In genomic region chr9:34370970-34371880, GRCh38 we compare ENCODE assay signal across 15 cellular contexts. TPM values are rescaled to one million over a fixed set of nuclear protein-coding genes. Genes with fewer than 3 reads are reported as not detected.
A peak's percentile ranks its signal among the peaks of the same experiment; 100 is the strongest.
DNase-seq lines count a peak whose midpoint lies in the region; ATAC-seq lines count a peak whose summit lies in the region.
"Had no signal": no experiment of that assay in that cellular context is flagged by ENCODE, and none has a peak within 500 bp of the region (broad histone marks: within the 10 kb centered on the region; RNA-seq: fewer than 3 reads in every experiment).

No MANE protein-coding gene starts in this region.

- peaks cover 11% of the 10 kb centered on the region for H3K4me1 Mint-ChIP-seq in activated naive CD4-positive, alpha-beta T cell treated with anti-CD3 and anti-CD28 coated beads, Interleukin-2, amount 10 ng/mL, durations not matched to agents 7 days and 5 days
- peaks cover 15% of the 10 kb centered on the region for H3K4me1 Mint-ChIP-seq in T-helper 17 cell

- CTCF ChIA-PET in activated naive CD4-positive, alpha-beta T cell treated with anti-CD3 and anti-CD28 coated beads, Interleukin-2, amount 10 ng/mL, durations not matched to agents 7 days and 5 days (lab: Charles Lee) = interaction anchor here (1.5 to 1.9 kb wide), 2 partner anchors 8 to 37 kb away, joined by 5 to 7 read pairs; no protein-coding TSS in a partner anchor

- peak overlapping the region; percentile 78 for H3K4me2 ChIP-seq in skeletal muscle satellite cell (ENCODE audit: low read length)

- peaks cover 5% of the 10 kb centered on the region for H3K27me3 ChIP-seq in skeletal muscle satellite cell (ENCODE audit: control insufficient read depth, insufficient read depth, low read length)
- H3K27me3 ChIP-seq: colonic mucosa had no signal

- H3K4me1 ChIP-seq in skeletal muscle satellite cell (ENCODE audit: control insufficient read depth, insufficient read depth, low read length) = peaks cover 5% of the 10 kb centered on the region
- H3K4me1 ChIP-seq: colonic mucosa had no signal

- H3K36me3 Mint-ChIP-seq in activated naive CD4-positive, alpha-beta T cell treated with anti-CD3 and anti-CD28 coated beads, Interleukin-2, amount 10 ng/mL, durations not matched to agents 7 days and 5 days = peaks cover 48% of the 10 kb centered on the region
- H3K36me3 Mint-ChIP-seq in T-helper 17 cell (ENCODE audit: low read depth) = no peaks in the 10 kb centered on the region

- ATAC-seq in T-helper 17 cell (no peak), GM21423 (IDR thresholded peaks at IDR 0.05; ENCODE audit: unreplicated experiment) (no peak), GM21576 (IDR thresholded peaks at IDR 0.05; ENCODE audit: unreplicated experiment) (no peak)

- H3K9me3 Mint-ChIP-seq in activated naive CD4-positive, alpha-beta T cell treated with anti-CD3 and anti-CD28 coated beads, Interleukin-2, amount 10 ng/mL, durations not matched to agents 7 days and 5 days = peaks cover 8% of the 10 kb centered on the region

- no peak overlapping the region for H3K27ac Mint-ChIP-seq in activated naive CD4-positive, alpha-beta T cell treated with anti-CD3 and anti-CD28 coated beads, Interleukin-2, amount 10 ng/mL, durations not matched to agents 7 days and 5 days
- no peak overlapping the region for H3K27ac Mint-ChIP-seq in T-helper 17 cell
- H3K27ac Mint-ChIP-seq: activated naive CD8-positive, alpha-beta T cell had no signal

- no peaks in the 10 kb centered on the region for H3K9me3 ChIP-seq in T-helper 17 cell (ENCODE audit: control insufficient read depth, low read length, poor library complexity, severe bottlenecking)
- no peaks in the 10 kb centered on the region for H3K9me3 ChIP-seq in skeletal muscle satellite cell (replicated peaks; ENCODE audit: low read length)
- H3K9me3 ChIP-seq: colonic mucosa had no signal

- DNase-seq in activated naive CD4-positive, alpha-beta T cell treated with Interleukin-2 at 50 U/mL for 16 hours = peak; percentile 17
- DNase-seq in activated naive CD4-positive, alpha-beta T cell treated with anti-CD3 and anti-CD28 coated beads, Interleukin-2, amount 10 ng/mL, durations not matched to agents 7 days and 5 days = no peak
- DNase-seq in T-helper 17 cell (peak in 2 of 3 donors; percentile 23 to 32), germinal center (ENCODE audit: low spot score) (peak; percentile 22), hypothalamus (lab: John Stamatoyannopoulos, UW) (no peak)
- DNase-seq: colonic mucosa; foreskin melanocyte; islet precursor cell; KG1; NCI-H187; stimulated activated CD8-positive, alpha-beta memory T cell treated with anti-CD3 and anti-CD28 coated beads, Interleukin-4, amount 100 ng/mL, for 48 hours had no signal

- no peak overlapping the region for H3K9ac ChIP-seq in skeletal muscle satellite cell (ENCODE audit: low read depth, low read length)

- peaks cover 3% of the 10 kb centered on the region for H3K36me3 ChIP-seq in skeletal muscle satellite cell (ENCODE audit: insufficient read depth, low read length)
- H3K36me3 ChIP-seq: colonic mucosa had no signal

- H3K27me3 Mint-ChIP-seq in activated naive CD4-positive, alpha-beta T cell treated with anti-CD3 and anti-CD28 coated beads, Interleukin-2, amount 10 ng/mL, durations not matched to agents 7 days and 5 days = no peaks in the 10 kb centered on the region
- H3K27me3 Mint-ChIP-seq in T-helper 17 cell = no peaks in the 10 kb centered on the region
- H3K27me3 Mint-ChIP-seq: activated naive CD8-positive, alpha-beta T cell had no signal

- no peak overlapping the region for H3K4me3 Mint-ChIP-seq in activated naive CD4-positive, alpha-beta T cell treated with anti-CD3 and anti-CD28 coated beads, Interleukin-2, amount 10 ng/mL, durations not matched to agents 7 days and 5 days
- no peak overlapping the region for H3K4me3 Mint-ChIP-seq in T-helper 17 cell
- H3K4me3 Mint-ChIP-seq: activated naive CD8-positive, alpha-beta T cell had no signal

- H3K4me3 ChIP-seq in skeletal muscle satellite cell (ENCODE audit: low read length) = peak overlapping the region; percentile 55
- H3K4me3 ChIP-seq: colonic mucosa had no signal

RNA-seq across cellular contexts. Expression of gene MYORG, which starts 5.5 kb away (rescaled TPM):
- total RNA-seq in T-helper 17 cell = under 1 TPM; 0.42 to 0.65 TPM
- total RNA-seq in skeletal muscle satellite cell (2012; rRNA removed) = 1.5 and 1.7 TPM in 2 replicates

RNA-seq across cellular contexts. Expression of gene NUDT2, which starts 41.9 kb away (rescaled TPM):
- 10 to 100 TPM; 11.2 to 15.0 TPM for total RNA-seq in T-helper 17 cell
- total RNA-seq in skeletal muscle satellite cell (2012; rRNA removed) = 21.8 and 24.3 TPM in 2 replicates

RNA-seq across cellular contexts. Expression of gene KIF24, which starts 42.2 kb away (rescaled TPM):
- under 1 TPM; 0.08 to 0.12 TPM for total RNA-seq in T-helper 17 cell
- 2.0 and 2.6 TPM in 2 replicates for total RNA-seq in skeletal muscle satellite cell (2012; rRNA removed)

Comparison
In these comparisons a context has a peak if more than half of its experiments do, and no peak if none do; other contexts are left out.
1. DNase-seq: peak in activated naive CD4-positive, alpha-beta T cell treated with Interleukin-2 at 50 U/mL for 16 hours (single experiment), T-helper 17 cell (2 of 3) and germinal center (single experiment); none in activated naive CD4-positive, alpha-beta T cell treated with anti-CD3 and anti-CD28 coated beads, Interleukin-2, amount 10 ng/mL, durations not matched to agents 7 days and 5 days (single experiment) and hypothalamus (0 of 51).